Comparison of ENCODE assay signal across 21 cellular contexts in genomic region chr18:24727685-24728084, GRCh38.
A peak's percentile ranks its signal among the peaks of the same experiment; 100 is the strongest.
DNase-seq lines count a peak whose midpoint lies in the region; ATAC-seq, FAIRE-seq and TF ChIP-seq lines count a peak whose summit lies in the region.
"Had no signal": no experiment of that assay in that cellular context is flagged by ENCODE, and none has a peak within 500 bp of the region (broad histone marks: within the 10 kb centered on the region; RNA-seq: fewer than 3 reads in every experiment).

No MANE protein-coding gene starts in this region.

- H2BK20ac ChIP-seq in H1 (ENCODE audit: low read length), result no peak overlapping the region

- no peak for ATAC-seq in HG03565 (IDR thresholded peaks at IDR 0.05; ENCODE audit: unreplicated experiment)
- ATAC-seq: lower lobe of right lung had no signal

- H3K9me3 ChIP-seq in H1 (ENCODE audit: insufficient read depth in 2 of 2, low read depth in 1 of 2, low read length in 1 of 2), result no peaks in the 10 kb centered on the region
- H3K9me3 ChIP-seq: heart right ventricle, lower lobe of right lung, Peyer's patch, SJSA1 had no signal

- no peak overlapping the region for H4K91ac ChIP-seq in H1 (replicated peaks; ENCODE audit: insufficient read length, low read length)

- H3K4me1 ChIP-seq in H1 (replicated peaks in 1 of 4; ENCODE audit: control insufficient read depth in 3 of 4, insufficient read depth in 4 of 4, low read length in 3 of 4), result no peaks in the 10 kb centered on the region; a peak in 1 of 7 replicates
- H3K4me1 ChIP-seq: lower lobe of right lung, SJSA1 had no signal

- peaks cover 33% of the 10 kb centered on the region for H3K27me3 Mint-ChIP-seq in progenitor cell of endocrine pancreas
- peaks cover 4% of the 10 kb centered on the region for H3K27me3 Mint-ChIP-seq in activated T-helper 1 cell treated with anti-CD3 and anti-CD28 coated beads, Interleukin-12 subunit alpha, Interleukin-12 subunit beta, Interleukin-2, Interleukin-4 antibody, amounts not matched to agents 30 ng/mL and 10 ng/mL and 1 ng/mL, durations not matched to agents 14 hours and 24 hours and 36 hours (ENCODE audit: insufficient read depth)

- DNase-seq in NCI-H748 (lab: John Stamatoyannopoulos, UW; ENCODE audit: unreplicated experiment) (peak; percentile 76), NCI-H748 treated with DMSO at 0.1 percent for 48 hours (lab: John Stamatoyannopoulos, UW) (no peak), NCI-H2171 (lab: John Stamatoyannopoulos, UW) (peak; percentile 29), H1 (ENCODE audit: low read depth in 1 of 2, low spot score in 2 of 2) (peak in 1 of 2 experiments; percentile 51), progenitor cell of endocrine pancreas (ENCODE audit: low spot score, unreplicated experiment) (no peak), epidermal melanocyte (ENCODE audit: insufficient read length, low spot score) (no peak)
- no peak for DNase-seq in activated T-helper 1 cell treated with anti-CD3 and anti-CD28 coated beads, Interleukin-12 subunit alpha, Interleukin-12 subunit beta, Interleukin-2, Interleukin-4 antibody, amounts not matched to agents 30 ng/mL and 10 ng/mL and 1 ng/mL, durations not matched to agents 14 hours and 24 hours and 36 hours (ENCODE audit: low spot score)
- DNase-seq: 8988T; activated CD4-positive, alpha-beta T cell treated with anti-CD3 and anti-CD28 coated beads, Interleukin-2, amount 50 U/mL, for 1 hour; activated CD8-positive, alpha-beta memory T cell treated with anti-CD3 and anti-CD28 coated beads, Interleukin-2, amount 50 U/mL, for 4 hours; brain microvascular endothelial cell; HCEC 1CT; heart right ventricle; lower lobe of right lung; NCI-H146; Peyer's patch had no signal

- TF ChIP-seq POLR2A in H1 (IDR thresholded peaks at IDR 0.05; ENCODE audit: control extremely low read depth in 1 of 2, low read depth in 2 of 2, low read length in 2 of 2), result no peak

- H3K4me3 Mint-ChIP-seq in progenitor cell of endocrine pancreas (ENCODE audit: low read depth), result no peak overlapping the region
- H3K4me3 Mint-ChIP-seq in activated T-helper 1 cell treated with anti-CD3 and anti-CD28 coated beads, Interleukin-12 subunit alpha, Interleukin-12 subunit beta, Interleukin-2, Interleukin-4 antibody, amounts not matched to agents 30 ng/mL and 10 ng/mL and 1 ng/mL, durations not matched to agents 14 hours and 24 hours and 36 hours, result no peak overlapping the region
- H3K4me3 Mint-ChIP-seq: B cell had no signal

- peak; percentile 55 to 65 for TF ChIP-seq RAD21 in H1 (IDR thresholded peaks at IDR 0.05 in 1 of 2, conservative IDR thresholded peaks at IDR 0.05 in 1 of 2; ENCODE audit: low read depth in 2 of 2, low read length in 2 of 2)

- H2AK5ac ChIP-seq in H1 (ENCODE audit: low read depth, low read length), result 0 out of 2 replicates have a peak overlapping the region, but pooled peaks have one; percentile 45

- 0 out of 2 replicates have a peak overlapping the region, but pooled peaks have one; percentile 90 for H2BK15ac ChIP-seq in H1 (ENCODE audit: low read length)

- no peaks in the 10 kb centered on the region for H3K36me3 Mint-ChIP-seq in progenitor cell of endocrine pancreas (ENCODE audit: insufficient read depth)
- no peaks in the 10 kb centered on the region for H3K36me3 Mint-ChIP-seq in activated T-helper 1 cell treated with anti-CD3 and anti-CD28 coated beads, Interleukin-12 subunit alpha, Interleukin-12 subunit beta, Interleukin-2, Interleukin-4 antibody, amounts not matched to agents 30 ng/mL and 10 ng/mL and 1 ng/mL, durations not matched to agents 14 hours and 24 hours and 36 hours (ENCODE audit: low read depth)

- H3K27ac Mint-ChIP-seq in progenitor cell of endocrine pancreas, result no peak overlapping the region
- H3K27ac Mint-ChIP-seq in activated T-helper 1 cell treated with anti-CD3 and anti-CD28 coated beads, Interleukin-12 subunit alpha, Interleukin-12 subunit beta, Interleukin-2, Interleukin-4 antibody, amounts not matched to agents 30 ng/mL and 10 ng/mL and 1 ng/mL, durations not matched to agents 14 hours and 24 hours and 36 hours, result no peak overlapping the region
- H3K27ac Mint-ChIP-seq: B cell had no signal

- no peak overlapping the region for H4K5ac ChIP-seq in H1 (ENCODE audit: insufficient read length, low read depth, low read length)

- TF ChIP-seq EP300 in H1 (IDR thresholded peaks at IDR 0.05; ENCODE audit: borderline replicate concordance in 1 of 2, low read depth in 2 of 2, low read length in 2 of 2), result no peak

- no peak overlapping the region for H3K23ac ChIP-seq in H1 (ENCODE audit: insufficient read length)

- no peak overlapping the region for H2BK12ac ChIP-seq in H1 (ENCODE audit: low read depth, low read length)

- H3K14ac ChIP-seq in H1 (ENCODE audit: insufficient read length), result no peak overlapping the region

- no peak overlapping the region for H2AFZ ChIP-seq in H1 (ENCODE audit: low read length)

- H4K20me1 ChIP-seq in H1 (replicated peaks in 1 of 2; ENCODE audit: control insufficient read depth in 1 of 2, insufficient read depth in 2 of 2, low read length in 2 of 2), result no peaks in the 10 kb centered on the region

- no peak for FAIRE-seq in H1 (lab: Jason Lieb, UNC)
- FAIRE-seq: GM12891 had no signal

- H3K9ac ChIP-seq in H1 (replicated peaks in 1 of 4; ENCODE audit: extremely low read depth in 1 of 4, low read depth in 3 of 4, low read length in 3 of 4), result no peak overlapping the region

- CTCF ChIA-PET in H1 (lab: Charles Lee; ENCODE audit: partially characterized antibody), result interaction anchor here (0.7 to 11.0 kb wide), 33 partner anchors 9 to 972 kb away, joined by 3 to 172 read pairs (median 5); no protein-coding TSS in a partner anchor

- no peaks in the 10 kb centered on the region for H3K27me3 ChIP-seq in H1 (replicated peaks in 1 of 4; ENCODE audit: control insufficient read depth in 3 of 4, extremely low read depth in 1 of 4, insufficient read depth in 3 of 4, low read length in 3 of 4)
- H3K27me3 ChIP-seq: brain microvascular endothelial cell, Peyer's patch, SJSA1 had no signal

- H3K23me2 ChIP-seq in H1 (ENCODE audit: low read depth, low read length), result no peaks in the 10 kb centered on the region

- 67% methylated on average over 6 of the region's 6 CpGs; no CpG with 5 or more reads in 1 of the 2 experiments for WGBS in H1 (ENCODE audit: extremely low coverage in 1 of 2, insufficient coverage in 1 of 2, insufficient read length in 1 of 2, insufficient replicate concordance in 2 of 2, low coverage in 1 of 2, low lambda C conversion rate in 2 of 2, missing lambda C conversion rate in 1 of 2), 2 experiments

- intact Hi-C loops in activated T-helper 1 cell treated with anti-CD3 and anti-CD28 coated beads, Interleukin-12 subunit alpha, Interleukin-12 subunit beta, Interleukin-2, Interleukin-4 antibody, amounts not matched to agents 30 ng/mL and 10 ng/mL and 1 ng/mL, durations not matched to agents 14 hours and 24 hours and 36 hours (cut with micrococcal nuclease), result loop anchor here (5.0 to 10.0 kb wide), 2 partner anchors 70 to 213 kb away; no protein-coding TSS in a partner anchor

- no peak overlapping the region for H3K4me2 ChIP-seq in H1 (ENCODE audit: insufficient read depth in 1 of 2, low read depth in 2 of 2, low read length in 2 of 2)

- no peaks in the 10 kb centered on the region for H3K4me1 Mint-ChIP-seq in progenitor cell of endocrine pancreas (ENCODE audit: low read depth)
- no peaks in the 10 kb centered on the region for H3K4me1 Mint-ChIP-seq in activated T-helper 1 cell treated with anti-CD3 and anti-CD28 coated beads, Interleukin-12 subunit alpha, Interleukin-12 subunit beta, Interleukin-2, Interleukin-4 antibody, amounts not matched to agents 30 ng/mL and 10 ng/mL and 1 ng/mL, durations not matched to agents 14 hours and 24 hours and 36 hours (ENCODE audit: low read depth)

- no peak overlapping the region for H2BK120ac ChIP-seq in H1 (replicated peaks; ENCODE audit: low read depth, low read length)

- no peak overlapping the region for H3K27ac ChIP-seq in H1 (ENCODE audit: low read depth, low read length)
- H3K27ac ChIP-seq: brain microvascular endothelial cell, coronary artery, heart right ventricle, lower lobe of right lung, SJSA1 had no signal

- H4K8ac ChIP-seq in H1 (ENCODE audit: extremely low read depth, insufficient read depth, low read length), result no peak overlapping the region

- H3K4me3 ChIP-seq in H1 (ENCODE audit: extremely low read depth in 1 of 4, insufficient read depth in 2 of 4, low read depth in 3 of 4, low read length in 4 of 4), result no peak overlapping the region
- H3K4me3 ChIP-seq: SJSA1 had no signal

- no peak overlapping the region for H3K56ac ChIP-seq in H1 (replicated peaks; ENCODE audit: insufficient read length, low read depth, low read length)

- H3K79me2 ChIP-seq in H1 (ENCODE audit: control insufficient read depth in 1 of 2, insufficient read depth in 2 of 2, low read length in 2 of 2), result no peaks in the 10 kb centered on the region

- peak; percentile 49 to 67 (median 59) for TF ChIP-seq CTCF in H1 (IDR thresholded peaks at IDR 0.05; ENCODE audit: control extremely low read depth in 1 of 3, insufficient read depth in 1 of 3, low read depth in 1 of 3, low read length in 3 of 3)
- TF ChIP-seq CTCF in progenitor cell of endocrine pancreas (IDR thresholded peaks at IDR 0.05; ENCODE audit: unreplicated experiment), result peak; percentile 40

- no peaks in the 10 kb centered on the region for H3K79me1 ChIP-seq in H1 (ENCODE audit: low read depth, low read length)

- H3K36me3 ChIP-seq in H1 (ENCODE audit: control insufficient read depth in 2 of 4, insufficient read depth in 4 of 4, low read length in 3 of 4), result no peaks in the 10 kb centered on the region
- H3K36me3 ChIP-seq: brain microvascular endothelial cell, heart right ventricle, lower lobe of right lung, Peyer's patch, SJSA1 had no signal

- no peak overlapping the region for H2BK5ac ChIP-seq in H1 (ENCODE audit: low read depth, low read length)

- no peaks in the 10 kb centered on the region for H3K9me3 Mint-ChIP-seq in progenitor cell of endocrine pancreas (ENCODE audit: low read depth)
- H3K9me3 Mint-ChIP-seq in activated T-helper 1 cell treated with anti-CD3 and anti-CD28 coated beads, Interleukin-12 subunit alpha, Interleukin-12 subunit beta, Interleukin-2, Interleukin-4 antibody, amounts not matched to agents 30 ng/mL and 10 ng/mL and 1 ng/mL, durations not matched to agents 14 hours and 24 hours and 36 hours, result no peaks in the 10 kb centered on the region

- POLR2A ChIA-PET in H1 (lab: Charles Lee; ENCODE audit: partially characterized antibody), result no interaction called here

- no peak overlapping the region for H3K4ac ChIP-seq in H1 (replicated peaks; ENCODE audit: insufficient read length, low read depth, low read length)

- H3K18ac ChIP-seq in H1 (ENCODE audit: extremely low read depth, low read length), result no peak overlapping the region

TF ChIP-seq in H1, 55 proteins besides CTCF, POLR2A, EP300 and RAD21:
- TF ChIP-seq POLR2AphosphoS5 (IDR thresholded peaks at IDR 0.05; ENCODE audit: low read depth, low read length) (no peak), CBX5 (IDR thresholded peaks at IDR 0.05; ENCODE audit: low read depth, low read length) (no peak)
- TF ChIP-seq, protein P1, sequence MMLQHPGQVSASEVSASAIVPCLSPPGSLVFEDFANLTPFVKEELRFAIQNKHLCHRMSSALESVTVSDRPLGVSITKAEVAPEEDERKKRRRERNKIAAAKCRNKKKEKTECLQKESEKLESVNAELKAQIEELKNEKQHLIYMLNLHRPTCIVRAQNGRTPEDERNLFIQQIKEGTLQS (IDR thresholded peaks at IDR 0.05; ENCODE audit: insufficient read depth, low read depth, low read length), result peak; percentile 59; the same call in 1 of the 2 replicates
TF ChIP-seq in H1: peak in this region for 1.

Comparison
In these comparisons a context has a peak if more than half of its experiments do, and no peak if none do; other contexts are left out.
1. DNase-seq: peak in NCI-H748 (single experiment) and NCI-H2171 (single experiment); none in NCI-H748 treated with DMSO at 0.1 percent for 48 hours (single experiment), progenitor cell of endocrine pancreas (single experiment), epidermal melanocyte (single experiment) and activated T-helper 1 cell treated with anti-CD3 and anti-CD28 coated beads, Interleukin-12 subunit alpha, Interleukin-12 subunit beta, Interleukin-2, Interleukin-4 antibody, amounts not matched to agents 30 ng/mL and 10 ng/mL and 1 ng/mL, durations not matched to agents 14 hours and 24 hours and 36 hours (single experiment).